ENCODE assay signal across 23 cellular contexts in genomic region chr1:89687254-89687653, GRCh38. TPM values are rescaled to one million over a fixed set of nuclear protein-coding genes. Genes with fewer than 3 reads are reported as not detected.
DNase-seq lines count a peak whose midpoint lies in the region; ATAC-seq, FAIRE-seq and TF ChIP-seq lines count a peak whose summit lies in the region.
"Had no signal": no experiment of that assay in that cellular context is flagged by ENCODE, and none has a peak within 500 bp of the region (broad histone marks: within the 10 kb centered on the region; RNA-seq: fewer than 3 reads in every experiment).

No MANE protein-coding gene starts in this region.

- H3K9me3 Mint-ChIP-seq in activated T-cell treated with anti-CD3 and anti-CD28 coated beads, Interleukin-2, amount 50 U/mL, for 72 hours = peaks cover 4 to 5% of the 10 kb centered on the region in 2 donors
- H3K9me3 Mint-ChIP-seq in HFFc6 = no peaks in the 10 kb centered on the region
- H3K9me3 Mint-ChIP-seq: brain had no signal

- no peak for FAIRE-seq in bronchial epithelial cell (lab: Jason Lieb, UNC)
- FAIRE-seq: endometrium, HTR-8/SVneo had no signal

- peak overlapping the region; percentile 70 for H3K27ac Mint-ChIP-seq in activated T-cell treated with anti-CD3 and anti-CD28 coated beads, Interleukin-2, amount 50 U/mL, for 72 hours
- no peak overlapping the region for H3K27ac Mint-ChIP-seq in HFFc6
- H3K27ac Mint-ChIP-seq: brain had no signal

- peak; percentile 52 to 74 for ATAC-seq in activated T-cell treated with anti-CD3 and anti-CD28 coated beads, Interleukin-2, amount 50 U/mL, for 72 hours (replicated peaks in 1 of 2)
- ATAC-seq in HG02852 (IDR thresholded peaks at IDR 0.05; ENCODE audit: unreplicated experiment) = no peak
- ATAC-seq: HCT116, heart right ventricle had no signal

- H3K4me3 ChIP-seq in bronchial epithelial cell (ENCODE audit: low read depth, low read length) = no peak overlapping the region
- no peak overlapping the region for H3K4me3 ChIP-seq in skeletal muscle cell (ENCODE audit: low read depth, low read length)
- H3K4me3 ChIP-seq: coronary artery, heart right ventricle, tibial artery had no signal

- no peak for DNase-seq in activated T-cell treated with anti-CD3 and anti-CD28 coated beads, Interleukin-2, amount 50 U/mL, for 72 hours
- no peak for DNase-seq in activated T-cell treated with anti-CD3 and anti-CD28 coated beads for 4 hours
- peak; percentile 41 for DNase-seq in HFFc6
- peak; percentile 36 for DNase-seq in bronchial epithelial cell (ENCODE audit: low read depth)
- peak; percentile 67 for DNase-seq in skeletal muscle cell (ENCODE audit: low read depth)
- no peak for DNase-seq in DMS153 treated with DMSO at 0.1 percent for 48 hours (lab: John Stamatoyannopoulos, UW; ENCODE audit: unreplicated experiment)
- no peak for DNase-seq in NCI-H1092 (lab: John Stamatoyannopoulos, UW)
- DNase-seq: activated CD4-positive, CD25-positive, alpha-beta regulatory T cell; heart right ventricle; NCI-H1048; NCI-H2029 treated with DMSO at 0.1 percent for 48 hours; NCI-H446 treated with DMSO at 0.1 percent for 48 hours; NK-92 treated with Interleukin-12 subunit alpha and Interleukin-12 subunit beta, amount 100 ng/mL, for 24 hours; stimulated activated CD4-positive, alpha-beta T cell treated with anti-CD3 and anti-CD28 coated beads, Interleukin-1b, Interleukin-23, amount 100 ng/mL, for 48 hours; stimulated activated naive CD4-positive, alpha-beta T cell; tibial artery had no signal

- no peaks in the 10 kb centered on the region for H3K27me3 ChIP-seq in bronchial epithelial cell (ENCODE audit: control insufficient read depth, insufficient read depth, low read length)
- H3K27me3 ChIP-seq: heart right ventricle, tibial artery had no signal

- TF ChIP-seq CTCF in HFFc6 (IDR thresholded peaks at IDR 0.05) (no peak), bronchial epithelial cell (IDR thresholded peaks at IDR 0.05; ENCODE audit: insufficient read depth, low read length, severe bottlenecking) (no peak)

- peaks cover 71% of the 10 kb centered on the region for H3K4me1 Mint-ChIP-seq in activated T-cell treated with anti-CD3 and anti-CD28 coated beads, Interleukin-2, amount 50 U/mL, for 72 hours (ENCODE audit: low read depth)
- peaks cover 35% of the 10 kb centered on the region for H3K4me1 Mint-ChIP-seq in HFFc6 (ENCODE audit: low read depth)

- peaks cover 25 to 53% of the 10 kb centered on the region in 2 donors for H3K36me3 Mint-ChIP-seq in activated T-cell treated with anti-CD3 and anti-CD28 coated beads, Interleukin-2, amount 50 U/mL, for 72 hours (ENCODE audit: insufficient read depth in 2 of 2)
- H3K36me3 Mint-ChIP-seq in HFFc6 (ENCODE audit: low read depth) = peaks cover 15% of the 10 kb centered on the region

- H3K36me3 ChIP-seq in bronchial epithelial cell (ENCODE audit: control insufficient read depth, insufficient read depth, low read length) = peaks cover 2% of the 10 kb centered on the region
- H3K36me3 ChIP-seq: tibial artery had no signal

- peak overlapping the region; percentile 20 to 29 for H3K4me3 Mint-ChIP-seq in activated T-cell treated with anti-CD3 and anti-CD28 coated beads, Interleukin-2, amount 50 U/mL, for 72 hours
- H3K4me3 Mint-ChIP-seq in HFFc6 = no peak overlapping the region
- H3K4me3 Mint-ChIP-seq: brain, neural crest cell had no signal

- no peaks in the 10 kb centered on the region for H3K27me3 Mint-ChIP-seq in activated T-cell treated with anti-CD3 and anti-CD28 coated beads, Interleukin-2, amount 50 U/mL, for 72 hours (ENCODE audit: low read depth)
- H3K27me3 Mint-ChIP-seq in HFFc6 (ENCODE audit: insufficient read depth) = no peaks in the 10 kb centered on the region
- H3K27me3 Mint-ChIP-seq: brain had no signal

RNA-seq across cellular contexts. Expression of gene LRRC8C, which starts 54.3 kb away (rescaled TPM):
- 10 to 100 TPM; 33.1 to 36.7 TPM for total RNA-seq in activated T-cell treated with anti-CD3 and anti-CD28 coated beads, Interleukin-2, amount 50 U/mL, for 72 hours
- total RNA-seq in HFFc6 (2021; fragmentation: NEBNext Ultra II Directional; extraction: Animal tissue kit (Norgen Biotek cat#: 25700)) = 10 to 100 TPM in 4 of 6 experiments, 1 to 10 TPM in 2; 5.0 to 13.7 (median 10.9) TPM
- 5.5 and 8.8 TPM in 2 replicates for total RNA-seq in bronchial epithelial cell

Comparison
In these comparisons a context has a peak if more than half of its experiments do, and no peak if none do; other contexts are left out.
1. DNase-seq: peak in HFFc6 (single experiment), bronchial epithelial cell (single experiment) and skeletal muscle cell (single experiment); none in activated T-cell treated with anti-CD3 and anti-CD28 coated beads, Interleukin-2, amount 50 U/mL, for 72 hours (0 of 2), activated T-cell treated with anti-CD3 and anti-CD28 coated beads for 4 hours (single experiment), DMS153 treated with DMSO at 0.1 percent for 48 hours (single experiment) and NCI-H1092 (single experiment).